16 cellular contexts compared by ENCODE assay signal in the genomic region with DNA sequence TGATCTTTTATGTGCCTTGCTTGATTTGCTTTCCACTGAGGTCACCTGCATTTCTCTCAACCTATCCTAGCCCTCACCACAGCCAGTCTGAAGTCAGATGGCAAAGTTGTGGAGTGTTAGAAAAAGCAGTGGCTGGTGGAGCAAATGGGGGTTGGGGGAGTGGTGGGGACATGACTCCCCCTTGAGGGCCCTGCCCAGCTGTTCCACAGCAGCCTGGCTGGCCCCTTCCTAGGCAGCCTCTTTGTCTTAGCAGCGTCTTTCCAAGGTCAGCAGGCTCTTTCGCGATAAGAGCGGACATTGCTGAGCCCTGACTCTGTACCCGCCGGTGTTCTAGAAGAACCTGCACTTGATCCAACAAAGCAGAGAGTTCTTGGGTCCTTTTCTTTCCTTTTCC. TPM values are rescaled to one million over a fixed set of nuclear protein-coding genes. Genes with fewer than 3 reads are reported as not detected.
DNase-seq lines count a peak whose midpoint lies in the region; ATAC-seq, FAIRE-seq and TF ChIP-seq lines count a peak whose summit lies in the region.
"Had no signal": no experiment of that assay in that cellular context is flagged by ENCODE, and none has a peak within 500 bp of the region (broad histone marks: within the 10 kb centered on the region; RNA-seq: fewer than 3 reads in every experiment).

No MANE protein-coding gene starts in this region.

- H4K20me1 ChIP-seq in HepG2 (ENCODE audit: insufficient read depth, low read length), result no peaks in the 10 kb centered on the region

- H3K27ac ChIP-seq in HepG2 (ENCODE audit: extremely low read length, insufficient read depth, low read length), result no peak overlapping the region
- no peak overlapping the region for H3K27ac ChIP-seq in right lobe of liver
- H3K27ac ChIP-seq: RWPE1, suprapubic skin, VCaP had no signal

- H3K36me3 Mint-ChIP-seq in activated T-helper 1 cell treated with anti-CD3 and anti-CD28 coated beads, Interleukin-12 subunit alpha, Interleukin-12 subunit beta, Interleukin-2, Interleukin-4 antibody, amounts not matched to agents 30 ng/mL and 10 ng/mL and 1 ng/mL, durations not matched to agents 14 hours and 24 hours and 36 hours (ENCODE audit: low read depth), result no peaks in the 10 kb centered on the region
- H3K36me3 Mint-ChIP-seq in memory B cell, result no peaks in the 10 kb centered on the region

- no peak overlapping the region for H2AFZ ChIP-seq in HepG2 (ENCODE audit: low read length)

- in situ Hi-C loops in HepG2 (cut with HindIII; ENCODE audit: extremely low pct_ligation_motif_present, low pct_unique_long_range_greater_than_20kb), result loop anchor here (25.0 kb wide), 1 partner anchor 388 kb away; no protein-coding TSS in a partner anchor

- peaks cover 3 to 44% of the 10 kb centered on the region in 2 experiments; a peak in 4 of 5 replicates for H3K27me3 ChIP-seq in HepG2 (ENCODE audit: control insufficient read depth in 1 of 2, insufficient read depth in 2 of 2, low read length in 2 of 2)
- H3K27me3 ChIP-seq in right lobe of liver, result no peaks in the 10 kb centered on the region

- 88% methylated on average over 6 of the region's 6 CpGs for WGBS in HepG2 (ENCODE audit: low lambda C conversion rate)
- WGBS in right lobe of liver (ENCODE audit: insufficient coverage, low coverage, low lambda C conversion rate, missing lambda C conversion rate), result 25% methylated on average over 2 of the region's 6 CpGs

- no peaks in the 10 kb centered on the region for H3K9me3 Mint-ChIP-seq in activated T-helper 1 cell treated with anti-CD3 and anti-CD28 coated beads, Interleukin-12 subunit alpha, Interleukin-12 subunit beta, Interleukin-2, Interleukin-4 antibody, amounts not matched to agents 30 ng/mL and 10 ng/mL and 1 ng/mL, durations not matched to agents 14 hours and 24 hours and 36 hours
- H3K9me3 Mint-ChIP-seq in memory B cell, result no peaks in the 10 kb centered on the region

- H3K79me2 ChIP-seq in HepG2 (ENCODE audit: insufficient read depth, low read length), result no peaks in the 10 kb centered on the region

- H3K4me1 Mint-ChIP-seq in activated T-helper 1 cell treated with anti-CD3 and anti-CD28 coated beads, Interleukin-12 subunit alpha, Interleukin-12 subunit beta, Interleukin-2, Interleukin-4 antibody, amounts not matched to agents 30 ng/mL and 10 ng/mL and 1 ng/mL, durations not matched to agents 14 hours and 24 hours and 36 hours (ENCODE audit: low read depth), result peaks cover 84% of the 10 kb centered on the region
- peaks cover 48% of the 10 kb centered on the region for H3K4me1 Mint-ChIP-seq in memory B cell

- TF ChIP-seq CTCF in HepG2 (CRISPR knock-in tag; IDR thresholded peaks at IDR 0.05) (no peak), right lobe of liver (IDR thresholded peaks at IDR 0.05) (no peak)

- H3K36me3 ChIP-seq in HepG2 (replicated peaks in 1 of 2; ENCODE audit: control insufficient read depth in 1 of 2, insufficient read depth in 2 of 2, low read length in 2 of 2), result no peaks in the 10 kb centered on the region
- no peaks in the 10 kb centered on the region for H3K36me3 ChIP-seq in right lobe of liver
- H3K36me3 ChIP-seq: suprapubic skin had no signal

- H3K9ac ChIP-seq in HepG2 (ENCODE audit: insufficient read depth, low read depth, low read length), result no peak overlapping the region

- no peak for TF ChIP-seq POLR2A in HepG2 (IDR thresholded peaks at IDR 0.05; ENCODE audit: insufficient read depth in 1 of 2, low read depth in 2 of 2, low read length in 2 of 2)
- no peak for TF ChIP-seq POLR2A in right lobe of liver (IDR thresholded peaks at IDR 0.05)

- H3K9me3 ChIP-seq in HepG2 (ENCODE audit: low read length), result no peaks in the 10 kb centered on the region
- H3K9me3 ChIP-seq in right lobe of liver, result no peaks in the 10 kb centered on the region
- H3K9me3 ChIP-seq: suprapubic skin had no signal

- no peak overlapping the region for H3K4me3 Mint-ChIP-seq in activated T-helper 1 cell treated with anti-CD3 and anti-CD28 coated beads, Interleukin-12 subunit alpha, Interleukin-12 subunit beta, Interleukin-2, Interleukin-4 antibody, amounts not matched to agents 30 ng/mL and 10 ng/mL and 1 ng/mL, durations not matched to agents 14 hours and 24 hours and 36 hours
- H3K4me3 Mint-ChIP-seq in memory B cell, result no peak overlapping the region

- POLR2A ChIA-PET in HepG2 (lab: Yijun Ruan, JAX), result no interaction called here

- DNase-seq in HepG2 (ENCODE audit: low spot score), result peak; percentile 15
- DNase-seq in right lobe of liver, result no peak
- DNase-seq in activated T-helper 1 cell treated with anti-CD3 and anti-CD28 coated beads, Interleukin-12 subunit alpha, Interleukin-12 subunit beta, Interleukin-2, Interleukin-4 antibody, amounts not matched to agents 30 ng/mL and 10 ng/mL and 1 ng/mL, durations not matched to agents 14 hours and 24 hours and 36 hours (ENCODE audit: low spot score), result no peak
- DNase-seq in memory B cell (ENCODE audit: low spot score in 2 of 2), result peak in 1 of 2 donors; percentile 4
- no peak for DNase-seq in stimulated activated CD4-positive, alpha-beta T cell treated with anti-CD3 and anti-CD28 coated beads, Interleukin-4, amount 100 ng/mL, for 4 hours
- DNase-seq in NCI-H146 (lab: John Stamatoyannopoulos, UW), result no peak
- DNase-seq in stimulated activated CD4-positive, alpha-beta T cell treated with anti-CD3 and anti-CD28 coated beads, Interleukin-2, amount 100 ng/mL, for 48 hours, result no peak
- DNase-seq: effector CD4-positive, alpha-beta T cell; NCI-H187 treated with DMSO at 0.1 percent for 48 hours; NCI-H446; stimulated activated CD4-positive, alpha-beta T cell treated with anti-CD3 and anti-CD28 coated beads, Interleukin-1b, Interleukin-23, amount 100 ng/mL, for 48 hours had no signal

- H3K27me3 Mint-ChIP-seq in activated T-helper 1 cell treated with anti-CD3 and anti-CD28 coated beads, Interleukin-12 subunit alpha, Interleukin-12 subunit beta, Interleukin-2, Interleukin-4 antibody, amounts not matched to agents 30 ng/mL and 10 ng/mL and 1 ng/mL, durations not matched to agents 14 hours and 24 hours and 36 hours (ENCODE audit: insufficient read depth), result no peaks in the 10 kb centered on the region
- H3K27me3 Mint-ChIP-seq in memory B cell, result no peaks in the 10 kb centered on the region

- H3K4me1 ChIP-seq in HepG2 (ENCODE audit: insufficient read depth, low read length) (peaks cover 8% of the 10 kb centered on the region; the same call in 1 of the 2 replicates), right lobe of liver (no peaks in the 10 kb centered on the region)

- TF ChIP-seq EP300 in HepG2 (IDR thresholded peaks at IDR 0.05; ENCODE audit: low read depth in 2 of 2, low read length in 2 of 2) (no peak), HepG2 (CRISPR knock-in tag; IDR thresholded peaks at IDR 0.05; ENCODE audit: borderline replicate concordance) (no peak)

- intact Hi-C loops in HepG2 (cut with micrococcal nuclease; ENCODE audit: unreplicated experiment) (loop anchor here (10.0 kb wide), 1 partner anchor 396 kb away; no protein-coding TSS in a partner anchor), right lobe of liver (cut with DNase I) (loop anchor here in 1 of 2 donors (5.0 kb wide), 1 partner anchor 58 kb away; a partner anchor contains a TSS)
- intact Hi-C loops in activated T-helper 1 cell treated with anti-CD3 and anti-CD28 coated beads, Interleukin-12 subunit alpha, Interleukin-12 subunit beta, Interleukin-2, Interleukin-4 antibody, amounts not matched to agents 30 ng/mL and 10 ng/mL and 1 ng/mL, durations not matched to agents 14 hours and 24 hours and 36 hours (cut with micrococcal nuclease), result loop anchor here (10.0 kb wide), 1 partner anchor 246 kb away; no protein-coding TSS in a partner anchor

- no peak overlapping the region for H3K4me2 ChIP-seq in HepG2 (ENCODE audit: low read depth, low read length)

- no peak for FAIRE-seq in HepG2 (lab: Jason Lieb, UNC)
- FAIRE-seq: islet of Langerhans had no signal

- peak overlapping the region; percentile 32 for H3K27ac Mint-ChIP-seq in activated T-helper 1 cell treated with anti-CD3 and anti-CD28 coated beads, Interleukin-12 subunit alpha, Interleukin-12 subunit beta, Interleukin-2, Interleukin-4 antibody, amounts not matched to agents 30 ng/mL and 10 ng/mL and 1 ng/mL, durations not matched to agents 14 hours and 24 hours and 36 hours
- H3K27ac Mint-ChIP-seq in memory B cell, result peak overlapping the region; percentile 99

- H3K4me3 ChIP-seq in HepG2 (replicated peaks in 1 of 3; ENCODE audit: insufficient read depth in 1 of 3, low read depth in 2 of 3, low read length in 3 of 3), result no peak overlapping the region
- no peak overlapping the region for H3K4me3 ChIP-seq in right lobe of liver
- H3K4me3 ChIP-seq: suprapubic skin had no signal

- TF ChIP-seq RAD21 in HepG2 (CRISPR knock-in tag; IDR thresholded peaks at IDR 0.05), result no peak

- CTCF ChIA-PET in HepG2 (lab: Yijun Ruan, JAX; ENCODE audit: low intra/inter-chr PET ratio, low total read pairs), result no interaction called here

- BruUV-seq in HepG2 (replicated peaks; lab: Mats Ljungman, UMichigan), result no TSS peak

- ATAC-seq in HepG2 (no peak), right lobe of liver (no peak), memory B cell (ENCODE audit: low read depth) (no peak), HG03139 (IDR thresholded peaks at IDR 0.05; ENCODE audit: unreplicated experiment) (no peak)

RNA-seq across cellular contexts. Expression of a gene that starts 56.0 kb away (rescaled TPM):
- total RNA-seq in HepG2 (2016; rRNA removed; fragmentation: Illumina TruSeq; extraction: Trizol) (not detected in 2 replicates), right lobe of liver (1 to 10 TPM in 3 of 6 experiments, under 1 TPM in 3; 0.13 to 1.8 (median 0.92) TPM)
- total RNA-seq in HepG2 (2016; cell fraction: cytosol; rRNA removed; fragmentation: Illumina TruSeq; extraction: Trizol; ENCODE audit: low read depth), result not detected in 2 replicates
- total RNA-seq in HepG2 (2016; cell fraction: insoluble cytoplasmic fraction; rRNA removed; fragmentation: Illumina TruSeq; extraction: Trizol), result not detected in 2 replicates
- not detected in 2 replicates for total RNA-seq in HepG2 (2016; cell fraction: membrane; rRNA removed; fragmentation: Illumina TruSeq; extraction: Trizol)
- not detected in 2 replicates for total RNA-seq in HepG2 (2016; cell fraction: nucleus; rRNA removed; fragmentation: Illumina TruSeq; extraction: Trizol)
- polyA plus RNA-seq in HepG2 (2011; rRNA removed), result not detected in 2 replicates
- polyA plus RNA-seq in HepG2 (2011; cell fraction: cytosol; rRNA removed), result not detected in 2 replicates
- not detected in 2 replicates for polyA plus RNA-seq in HepG2 (2011; cell fraction: nucleus; rRNA removed)
- polyA plus RNA-seq in HepG2 (2012), result not detected in 2 replicates
- polyA plus RNA-seq in HepG2 (2016; cell fraction: cytosol; fragmentation: Illumina TruSeq; extraction: Trizol; ENCODE audit: low read depth), result not detected in 2 replicates
- polyA plus RNA-seq in HepG2 (2016; cell fraction: insoluble cytoplasmic fraction; fragmentation: Illumina TruSeq; extraction: Trizol; ENCODE audit: low read depth), result not detected in 2 replicates
- not detected in 2 replicates for polyA plus RNA-seq in HepG2 (2016; cell fraction: membrane; fragmentation: Illumina TruSeq; extraction: Trizol; ENCODE audit: low read depth)
- not detected in 2 replicates for polyA plus RNA-seq in HepG2 (2016; cell fraction: nucleus; fragmentation: Illumina TruSeq; extraction: Trizol; ENCODE audit: insufficient read depth, low read depth)
- polyA minus RNA-seq in HepG2 (2011; rRNA and poly(A)+ RNA removed; ENCODE audit: low replicate concordance), result not detected in 2 replicates
- not detected in 2 replicates for polyA minus RNA-seq in HepG2 (2011; cell fraction: cytosol; rRNA and poly(A)+ RNA removed)
- not detected in 2 replicates for polyA minus RNA-seq in HepG2 (2011; cell fraction: nucleus; rRNA and poly(A)+ RNA removed)
- total RNA-seq in activated T-helper 1 cell treated with anti-CD3 and anti-CD28 coated beads, Interleukin-12 subunit alpha, Interleukin-12 subunit beta, Interleukin-2, Interleukin-4 antibody, amounts not matched to agents 30 ng/mL and 10 ng/mL and 1 ng/mL, durations not matched to agents 14 hours and 24 hours and 36 hours, result 245 and 250 TPM in 2 replicates

Comparison
In these comparisons a context has a peak if more than half of its experiments do, and no peak if none do; other contexts are left out.
1. RNA of a gene that starts 56.0 kb away (total RNA-seq): 245 to 250 TPM in activated T-helper 1 cell treated with anti-CD3 and anti-CD28 coated beads, Interleukin-12 subunit alpha, Interleukin-12 subunit beta, Interleukin-2, Interleukin-4 antibody, amounts not matched to agents 30 ng/mL and 10 ng/mL and 1 ng/mL, durations not matched to agents 14 hours and 24 hours and 36 hours; 0.13 to 1.8 TPM in right lobe of liver and not detected in HepG2; every median in the first group is over 10 times any median in the second.